Comparison of ENCODE assay signal across 8 cellular contexts in genomic region chr6:39933669-39934059, GRCh38. TPM values are rescaled to one million over a fixed set of nuclear protein-coding genes. Genes with fewer than 3 reads are reported as not detected.
A peak's percentile ranks its signal among the peaks of the same experiment; 100 is the strongest.
DNase-seq lines count a peak whose midpoint lies in the region; ATAC-seq and TF ChIP-seq lines count a peak whose summit lies in the region.

No MANE protein-coding gene starts in this region.

- H3K4ac ChIP-seq in mesendoderm (ENCODE audit: low read depth, low read length): no peak overlapping the region

- peaks cover 3% of the 10 kb centered on the region for H3K4me1 ChIP-seq in mesendoderm (ENCODE audit: control insufficient read depth, low read depth, low read length)
- peaks cover 0 to 22% (median 18%) of the 10 kb centered on the region in 4 donors for H3K4me1 ChIP-seq in upper lobe of left lung

- H3K56ac ChIP-seq in mesendoderm (ENCODE audit: low read length): peak overlapping the region; percentile 84

- no peaks in the 10 kb centered on the region for H3K9me3 ChIP-seq in upper lobe of left lung

- DNase-seq in activated T-cell treated with anti-CD3 and anti-CD28 coated beads, Interleukin-2, amount 50 U/mL, for 24 hours: no peak
- DNase-seq in activated T-cell treated with anti-CD3 and anti-CD28 coated beads, Interleukin-2, amount 50 U/mL, for 48 hours: no peak
- DNase-seq in chondrocyte (ENCODE audit: low spot score) (no peak), mesendoderm (peak; percentile 18), upper lobe of left lung (no peak), mesenteric fat pad (ENCODE audit: low spot score) (no peak), NCI-H2227 treated with DMSO at 0.1 percent for 48 hours (lab: John Stamatoyannopoulos, UW) (no peak)

- no peaks in the 10 kb centered on the region for H3K36me3 Mint-ChIP-seq in activated T-cell treated with anti-CD3 and anti-CD28 coated beads, Interleukin-2, amount 50 U/mL, for 24 hours (ENCODE audit: low read depth)
- peaks cover 2% of the 10 kb centered on the region for H3K36me3 Mint-ChIP-seq in chondrocyte (ENCODE audit: low read depth)

- peaks cover 42% of the 10 kb centered on the region for H3K27me3 Mint-ChIP-seq in activated T-cell treated with anti-CD3 and anti-CD28 coated beads, Interleukin-2, amount 50 U/mL, for 24 hours
- no peaks in the 10 kb centered on the region for H3K27me3 Mint-ChIP-seq in chondrocyte (ENCODE audit: low read depth)

- H3K9me3 Mint-ChIP-seq in activated T-cell treated with anti-CD3 and anti-CD28 coated beads, Interleukin-2, amount 50 U/mL, for 24 hours: no peaks in the 10 kb centered on the region
- H3K9me3 Mint-ChIP-seq in chondrocyte (ENCODE audit: low read depth): no peaks in the 10 kb centered on the region

- H3K4me3 Mint-ChIP-seq in activated T-cell treated with anti-CD3 and anti-CD28 coated beads, Interleukin-2, amount 50 U/mL, for 24 hours: peak overlapping the region; percentile 74
- peak overlapping the region; percentile 90 for H3K4me3 Mint-ChIP-seq in chondrocyte (ENCODE audit: unreplicated experiment)

- H4K5ac ChIP-seq in mesendoderm (ENCODE audit: low read length): no peak overlapping the region

- H3K23ac ChIP-seq in mesendoderm (ENCODE audit: low read length): no peak overlapping the region

- H3K27ac ChIP-seq in mesendoderm (ENCODE audit: low read depth, low read length) (no peak overlapping the region), upper lobe of left lung (peak overlapping the region; percentile 78 to 91 (median 86))

- no peak overlapping the region for H2BK120ac ChIP-seq in mesendoderm (ENCODE audit: low read depth, low read length)

- no peak overlapping the region for H2BK15ac ChIP-seq in mesendoderm (replicated peaks; ENCODE audit: low read depth)

- WGBS in mesendoderm (ENCODE audit: extremely low coverage, insufficient coverage, low lambda C conversion rate): no CpG with 5 or more reads among the region's 5 CpGs
- 29 to 46% methylated on average over 5 of the region's 5 CpGs for WGBS in upper lobe of left lung, 2 donors

- H2AK5ac ChIP-seq in mesendoderm (ENCODE audit: low read length): no peak overlapping the region

- H3K27me3 ChIP-seq in mesendoderm (ENCODE audit: insufficient read depth, low read length, poor library complexity): no peaks in the 10 kb centered on the region
- no peaks in the 10 kb centered on the region for H3K27me3 ChIP-seq in upper lobe of left lung

- H3K4me3 ChIP-seq in mesendoderm (ENCODE audit: low read length): peak overlapping the region; percentile 79
- peak overlapping the region; percentile 6 to 92 (median 73) for H3K4me3 ChIP-seq in upper lobe of left lung

- H3K4me2 ChIP-seq in mesendoderm (ENCODE audit: low read length): peak overlapping the region; percentile 83

- peaks cover 14% of the 10 kb centered on the region for H3K4me1 Mint-ChIP-seq in activated T-cell treated with anti-CD3 and anti-CD28 coated beads, Interleukin-2, amount 50 U/mL, for 24 hours (ENCODE audit: low read depth)
- peaks cover 70% of the 10 kb centered on the region for H3K4me1 Mint-ChIP-seq in chondrocyte (ENCODE audit: low read depth)

- peak overlapping the region; percentile 79 for H3K9ac ChIP-seq in mesendoderm (ENCODE audit: low read length)

- TF ChIP-seq EP300 in upper lobe of left lung (IDR thresholded peaks at IDR 0.05): no peak

- TF ChIP-seq CTCF in chondrocyte (IDR thresholded peaks at IDR 0.05) (no peak), upper lobe of left lung (IDR thresholded peaks at IDR 0.05) (no peak)

- no peak for TF ChIP-seq POLR2A in upper lobe of left lung (IDR thresholded peaks at IDR 0.05)

- H3K79me1 ChIP-seq in mesendoderm (ENCODE audit: low read length): no peaks in the 10 kb centered on the region

- ATAC-seq in upper lobe of left lung (ENCODE audit: low FRiP score in 2 of 2) (no peak), HG03565 (IDR thresholded peaks at IDR 0.05; ENCODE audit: unreplicated experiment) (no peak)

- H4K8ac ChIP-seq in mesendoderm (ENCODE audit: low read depth, low read length): no peak overlapping the region

- H3K79me2 ChIP-seq in mesendoderm (ENCODE audit: control insufficient read depth, insufficient read depth, low read length): no peaks in the 10 kb centered on the region

- H2BK5ac ChIP-seq in mesendoderm (ENCODE audit: low read length): no peak overlapping the region

- H3K36me3 ChIP-seq in mesendoderm (ENCODE audit: control insufficient read depth, insufficient read depth, low read length): no peaks in the 10 kb centered on the region
- no peaks in the 10 kb centered on the region for H3K36me3 ChIP-seq in upper lobe of left lung

- H3K18ac ChIP-seq in mesendoderm (ENCODE audit: low read length): no peak overlapping the region

- peak overlapping the region; percentile 79 for H3K27ac Mint-ChIP-seq in activated T-cell treated with anti-CD3 and anti-CD28 coated beads, Interleukin-2, amount 50 U/mL, for 24 hours
- H3K27ac Mint-ChIP-seq in chondrocyte (ENCODE audit: unreplicated experiment): peak overlapping the region; percentile 90

RNA-seq across cellular contexts. Expression of gene MOCS1, which starts 0.6 kb away (rescaled TPM):
- 13.3 to 36.6 TPM (median 35.2 TPM) in 3 replicates for total RNA-seq in chondrocyte
- 8.3 TPM for polyA plus RNA-seq in mesendoderm (2013, experiment 1 of 2)
- polyA plus RNA-seq in mesendoderm (2013, experiment 2 of 2): 8.7 TPM
- 10 to 100 TPM; 15.0 to 49.2 (median 26.3) TPM for total RNA-seq in upper lobe of left lung
- total RNA-seq in mesenteric fat pad: 70.0 TPM
